In the genomic region with DNA sequence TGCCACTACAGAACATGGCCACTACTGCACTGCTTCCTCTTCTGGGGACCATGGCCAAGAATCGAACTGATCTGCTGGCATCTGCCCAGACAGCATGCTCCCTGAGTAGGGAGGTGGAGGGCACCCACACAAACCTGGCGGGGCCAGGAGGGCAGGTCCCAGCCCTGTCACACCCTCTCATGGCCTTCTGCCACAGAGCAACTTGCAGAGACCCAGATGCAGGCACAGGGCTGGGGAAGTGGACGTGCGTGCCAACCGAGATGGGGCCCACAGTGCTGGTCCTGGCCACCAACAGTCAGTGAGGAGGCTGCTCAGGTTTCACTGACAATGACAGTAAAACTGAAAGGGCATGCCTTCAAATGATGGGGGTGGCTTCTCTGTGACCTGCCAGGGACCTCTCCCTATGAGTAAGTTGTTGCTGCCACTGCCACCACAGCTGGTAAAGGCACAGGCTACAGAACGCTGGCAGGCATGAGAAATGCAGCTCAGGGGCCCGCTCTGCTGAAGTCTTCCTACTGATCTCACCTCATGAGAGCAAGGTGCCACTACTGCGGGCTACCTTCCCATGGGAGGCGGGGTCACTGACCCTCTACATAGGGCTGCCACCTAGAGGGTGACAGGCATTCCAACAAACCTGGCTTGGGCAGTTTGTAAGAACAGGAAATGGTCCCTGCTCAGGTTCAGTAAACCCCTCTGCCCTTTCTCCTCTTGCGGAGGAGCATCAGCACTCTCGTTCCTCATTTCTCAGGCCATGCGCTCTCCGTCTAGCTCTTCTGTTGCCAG, we compare ENCODE assay signal across 8 cellular contexts. TPM values are rescaled to one million over a fixed set of nuclear protein-coding genes. Genes with fewer than 3 reads are reported as not detected.
A peak's percentile ranks its signal among the peaks of the same experiment; 100 is the strongest.
DNase-seq lines count a peak whose midpoint lies in the region; ATAC-seq and TF ChIP-seq lines count a peak whose summit lies in the region.

No MANE protein-coding gene starts in this region.

- peaks cover 0 to 12% of the 10 kb centered on the region in 2 donors for H3K36me3 ChIP-seq in gastrocnemius medialis
- H3K36me3 ChIP-seq in neural progenitor cell: no peaks in the 10 kb centered on the region

- no peaks in the 10 kb centered on the region for H3K27me3 ChIP-seq in CD4-positive, alpha-beta T cell (ENCODE audit: control insufficient read depth, insufficient read depth, low read length)
- H3K27me3 ChIP-seq in gastrocnemius medialis (no peaks in the 10 kb centered on the region), neural progenitor cell (no peaks in the 10 kb centered on the region)

- H2AFZ ChIP-seq in neural progenitor cell (replicated peaks): no peak overlapping the region

- peaks cover 19% of the 10 kb centered on the region for H4K20me1 ChIP-seq in neural progenitor cell (ENCODE audit: low read depth)

- peaks cover 45 to 53% of the 10 kb centered on the region in 2 donors for H3K4me1 ChIP-seq in gastrocnemius medialis
- peaks cover 7% of the 10 kb centered on the region for H3K4me1 ChIP-seq in neural progenitor cell

- H3K27ac ChIP-seq in CD4-positive, alpha-beta T cell (ENCODE audit: low read depth, low read length): no peak overlapping the region
- peak overlapping the region; percentile 56 to 82 (median 80) for H3K27ac ChIP-seq in gastrocnemius medialis
- no peak overlapping the region for H3K27ac ChIP-seq in neural progenitor cell

- peaks cover 5% of the 10 kb centered on the region for H3K27me3 Mint-ChIP-seq in CD4-positive, alpha-beta T cell
- H3K27me3 Mint-ChIP-seq in neural progenitor cell (ENCODE audit: insufficient read depth, low read depth): peaks cover 3% of the 10 kb centered on the region

- CTCF ChIA-PET in CD4-positive, alpha-beta T cell (lab: Charles Lee): interaction anchor here (1.1 to 1.8 kb wide), 2 partner anchors 13 to 174 kb away, joined by 3 to 9 read pairs; no protein-coding TSS in a partner anchor

- peak overlapping the region; percentile 12 for H3K27ac Mint-ChIP-seq in CD4-positive, alpha-beta T cell
- peak overlapping the region; percentile 88 to 90 for H3K27ac Mint-ChIP-seq in activated naive CD4-positive, alpha-beta T cell treated with anti-CD3 and anti-CD28 coated beads, Interleukin-2, amount 50 U/mL, for 72 hours
- no peak overlapping the region for H3K27ac Mint-ChIP-seq in neural progenitor cell

- H3K79me2 ChIP-seq in neural progenitor cell (ENCODE audit: low read depth): no peaks in the 10 kb centered on the region

- no peak overlapping the region for H3K9ac ChIP-seq in neural progenitor cell

- POLR2A ChIA-PET in CD4-positive, alpha-beta T cell (lab: Charles Lee): no interaction called here

- peak; percentile 69 for ATAC-seq in CD4-positive, alpha-beta T cell (ENCODE audit: poor library complexity)
- ATAC-seq in GM19438 (IDR thresholded peaks at IDR 0.05; ENCODE audit: low read depth, unreplicated experiment): peak; percentile 65
- ATAC-seq in HG03342 (IDR thresholded peaks at IDR 0.05; ENCODE audit: unreplicated experiment): peak; percentile 68
- peak; percentile 91 to 96 for ATAC-seq in activated naive CD4-positive, alpha-beta T cell treated with anti-CD3 and anti-CD28 coated beads, Interleukin-2, amount 50 U/mL, for 72 hours
- no peak for ATAC-seq in gastrocnemius medialis

- no peak overlapping the region for H3K4me3 ChIP-seq in gastrocnemius medialis
- H3K4me3 ChIP-seq in neural progenitor cell: no peak overlapping the region

- TF ChIP-seq CTCF in CD4-positive, alpha-beta T cell (IDR thresholded peaks at IDR 0.05): no peak
- TF ChIP-seq CTCF in gastrocnemius medialis (IDR thresholded peaks at IDR 0.05 in 4 of 5, conservative IDR thresholded peaks at IDR 0.05 in 1 of 5) (no peak), neural progenitor cell (IDR thresholded peaks at IDR 0.05) (no peak)

- no peak for TF ChIP-seq POLR2A in gastrocnemius medialis (IDR thresholded peaks at IDR 0.05)

- in situ Hi-C loops in gastrocnemius medialis (cut with MboI; ENCODE audit: low sequenced_read_pairs in 4 of 4): no loop called here

- peaks cover 79% of the 10 kb centered on the region for H3K36me3 Mint-ChIP-seq in CD4-positive, alpha-beta T cell (ENCODE audit: low read depth)
- H3K36me3 Mint-ChIP-seq in activated naive CD4-positive, alpha-beta T cell treated with anti-CD3 and anti-CD28 coated beads, Interleukin-2, amount 50 U/mL, for 72 hours: peaks cover 33% of the 10 kb centered on the region in 2 donors
- H3K36me3 Mint-ChIP-seq in neural progenitor cell: peaks cover 28% of the 10 kb centered on the region

- no peak for DNase-seq in CD4-positive, alpha-beta T cell
- peak; percentile 72 to 83 for DNase-seq in activated naive CD4-positive, alpha-beta T cell treated with anti-CD3 and anti-CD28 coated beads, Interleukin-2, amount 50 U/mL, for 72 hours (ENCODE audit: low spot score in 2 of 2)
- no peak for DNase-seq in gastrocnemius medialis
- DNase-seq in SK-N-DZ (ENCODE audit: low spot score): no peak
- no peak for DNase-seq in DMS79 (lab: John Stamatoyannopoulos, UW)
- DNase-seq in neural progenitor cell (ENCODE audit: low spot score): no peak

- intact Hi-C loops in CD4-positive, alpha-beta T cell (cut with DNase I, micrococcal nuclease): no loop called here
- intact Hi-C loops in gastrocnemius medialis (cut with DNase I; ENCODE audit: low total_unique reads): no loop called here

- H3K4me3 Mint-ChIP-seq in CD4-positive, alpha-beta T cell: no peak overlapping the region
- no peak overlapping the region for H3K4me3 Mint-ChIP-seq in neural progenitor cell

- H3F3A ChIP-seq in neural progenitor cell (ENCODE audit: low read depth): peaks cover 2% of the 10 kb centered on the region

- H3K9me3 ChIP-seq in CD4-positive, alpha-beta T cell (ENCODE audit: control insufficient read depth, low read length): no peaks in the 10 kb centered on the region
- H3K9me3 ChIP-seq in gastrocnemius medialis: no peaks in the 10 kb centered on the region
- H3K9me3 ChIP-seq in neural progenitor cell (ENCODE audit: low read depth): no peaks in the 10 kb centered on the region

- H3K9me3 Mint-ChIP-seq in CD4-positive, alpha-beta T cell: no peaks in the 10 kb centered on the region
- H3K9me3 Mint-ChIP-seq in activated naive CD4-positive, alpha-beta T cell treated with anti-CD3 and anti-CD28 coated beads, Interleukin-2, amount 50 U/mL, for 72 hours: no peaks in the 10 kb centered on the region
- no peaks in the 10 kb centered on the region for H3K9me3 Mint-ChIP-seq in neural progenitor cell

- peaks cover 4% of the 10 kb centered on the region for H3K4me1 Mint-ChIP-seq in CD4-positive, alpha-beta T cell (ENCODE audit: low read depth)
- peaks cover 29% of the 10 kb centered on the region for H3K4me1 Mint-ChIP-seq in neural progenitor cell

- no peak overlapping the region for H3K4me2 ChIP-seq in neural progenitor cell

RNA-seq across cellular contexts. Expression of a gene that starts 15.5 kb away (rescaled TPM):
- 1 to 10 TPM; 2.4 to 3.0 TPM for total RNA-seq in CD4-positive, alpha-beta T cell
- total RNA-seq in activated naive CD4-positive, alpha-beta T cell treated with anti-CD3 and anti-CD28 coated beads, Interleukin-2, amount 50 U/mL, for 72 hours: 10 to 100 TPM; 36.8 to 41.8 TPM
- total RNA-seq in gastrocnemius medialis: 1 to 10 TPM; 4.6 to 9.6 (median 6.9) TPM
- 0.89 and 4.4 TPM in 2 replicates for polyA plus RNA-seq in SK-N-DZ (2014; cell fraction: cytosol; rRNA removed)
- 9.0 and 14.7 TPM in 2 replicates for polyA plus RNA-seq in SK-N-DZ (2014; cell fraction: nucleus; rRNA removed)
- total RNA-seq in neural progenitor cell (ENCODE audit: low replicate concordance): 0.62 TPM in 1 of 2 replicates, not detected in the other

RNA-seq across cellular contexts. Expression of a gene that starts 28.6 kb away (rescaled TPM):
- total RNA-seq in CD4-positive, alpha-beta T cell: 10 to 100 TPM; 34.4 to 35.1 TPM
- 10 to 100 TPM; 21.8 to 30.7 TPM for total RNA-seq in activated naive CD4-positive, alpha-beta T cell treated with anti-CD3 and anti-CD28 coated beads, Interleukin-2, amount 50 U/mL, for 72 hours
- total RNA-seq in gastrocnemius medialis: 10 to 100 TPM; 12.6 to 50.2 (median 34.4) TPM
- polyA plus RNA-seq in SK-N-DZ (2014; cell fraction: cytosol; rRNA removed): 40.6 and 46.7 TPM in 2 replicates
- polyA plus RNA-seq in SK-N-DZ (2014; cell fraction: nucleus; rRNA removed): 28.2 and 44.6 TPM in 2 replicates
- 5.4 and 23.1 TPM in 2 replicates for total RNA-seq in neural progenitor cell (ENCODE audit: low replicate concordance)

RNA-seq across cellular contexts. Expression of a gene that starts 40.5 kb away (rescaled TPM):
- total RNA-seq in CD4-positive, alpha-beta T cell: 100 to 1,000 TPM in 1 of 2 experiments, 10 to 100 TPM in 1; 96.4 to 101 TPM
- total RNA-seq in activated naive CD4-positive, alpha-beta T cell treated with anti-CD3 and anti-CD28 coated beads, Interleukin-2, amount 50 U/mL, for 72 hours: 10 to 100 TPM; 30.5 to 38.0 TPM
- 10 to 100 TPM; 47.2 to 59.9 (median 57.7) TPM for total RNA-seq in gastrocnemius medialis
- 48.4 and 48.9 TPM in 2 replicates for polyA plus RNA-seq in SK-N-DZ (2014; cell fraction: cytosol; rRNA removed)
- polyA plus RNA-seq in SK-N-DZ (2014; cell fraction: nucleus; rRNA removed): 129 and 146 TPM in 2 replicates
- 21.1 and 28.0 TPM in 2 replicates for total RNA-seq in neural progenitor cell (ENCODE audit: low replicate concordance)

RNA-seq across cellular contexts. Expression of a gene that starts 45.3 kb away (rescaled TPM):
- total RNA-seq in CD4-positive, alpha-beta T cell: under 1 TPM; 0.06 to 0.11 TPM
- under 1 TPM; 0.06 to 0.07 TPM for total RNA-seq in activated naive CD4-positive, alpha-beta T cell treated with anti-CD3 and anti-CD28 coated beads, Interleukin-2, amount 50 U/mL, for 72 hours
- total RNA-seq in gastrocnemius medialis: 1 to 10 TPM in 2 of 4 donors, under 1 TPM in 2; 0.31 to 1.7 (median 1.2) TPM
- polyA plus RNA-seq in SK-N-DZ (2014; cell fraction: cytosol; rRNA removed): not detected in 2 replicates
- 0.34 TPM in 1 of 2 replicates, not detected in the other for polyA plus RNA-seq in SK-N-DZ (2014; cell fraction: nucleus; rRNA removed)
- 3.4 and 7.2 TPM in 2 replicates for total RNA-seq in neural progenitor cell (ENCODE audit: low replicate concordance)

Comparison
In these comparisons a context has a peak if more than half of its experiments do, and no peak if none do; other contexts are left out.
1. ATAC-seq: peak in CD4-positive, alpha-beta T cell (single experiment), GM19438 (single experiment), HG03342 (single experiment) and activated naive CD4-positive, alpha-beta T cell treated with anti-CD3 and anti-CD28 coated beads, Interleukin-2, amount 50 U/mL, for 72 hours (2 of 2); none in gastrocnemius medialis (0 of 2).
2. DNase-seq: peak in activated naive CD4-positive, alpha-beta T cell treated with anti-CD3 and anti-CD28 coated beads, Interleukin-2, amount 50 U/mL, for 72 hours (2 of 2); none in CD4-positive, alpha-beta T cell (0 of 10), gastrocnemius medialis (0 of 2), SK-N-DZ (single experiment), DMS79 (single experiment) and neural progenitor cell (single experiment).
3. H3K27ac ChIP-seq: peak in gastrocnemius medialis (4 of 4); none in CD4-positive, alpha-beta T cell (single experiment) and neural progenitor cell (single experiment).